In genomic region chr17:19313066-19313745, GRCh38 we compare ENCODE assay signal across 25 cellular contexts. TPM values are rescaled to one million over a fixed set of nuclear protein-coding genes. Genes with fewer than 3 reads are reported as not detected.
DNase-seq lines count a peak whose midpoint lies in the region; ATAC-seq and TF ChIP-seq lines count a peak whose summit lies in the region.
"Had no signal": no experiment of that assay in that cellular context is flagged by ENCODE, and none has a peak within 500 bp of the region (broad histone marks: within the 10 kb centered on the region; RNA-seq: fewer than 3 reads in every experiment).

No MANE protein-coding gene starts in this region.

- TF ChIP-seq EP300 in upper lobe of left lung (IDR thresholded peaks at IDR 0.05), result no peak

- H3K4me3 Mint-ChIP-seq in endothelial cell (ENCODE audit: unreplicated experiment), result peak overlapping the region; percentile 47
- H3K4me3 Mint-ChIP-seq in activated T-helper 1 cell treated with anti-CD3 and anti-CD28 coated beads, Interleukin-12 subunit alpha, Interleukin-12 subunit beta, Interleukin-2, Interleukin-4 antibody, amounts not matched to agents 30 ng/mL and 10 ng/mL and 1 ng/mL, durations not matched to agents 14 hours and 24 hours and 36 hours, result no peak overlapping the region
- H3K4me3 Mint-ChIP-seq: activated CD4-positive, alpha-beta memory T cell treated with anti-CD3 and anti-CD28 coated beads, Interleukin-2, amount 10 ng/mL, durations not matched to agents 7 days and 5 days; activated naive CD4-positive, alpha-beta T cell treated with anti-CD3 and anti-CD28 coated beads for 36 hours; CD4-positive, alpha-beta T cell; stimulated activated memory B cell treated with anti-CD40 and anti-IgM and Interleukin-4, amounts not matched to agents 10 μg/mL and 1 μg/mL and 100 μg/mL, for 72 hours had no signal

- H3K4me1 ChIP-seq in left ventricle myocardium inferior (peaks cover 77% of the 10 kb centered on the region), upper lobe of left lung (peaks cover 4 to 44% (median 27%) of the 10 kb centered on the region in 4 donors), A673 (ENCODE audit: insufficient read depth, low read length, poor library complexity, severe bottlenecking) (peaks cover 15% of the 10 kb centered on the region)

- H3K27ac ChIP-seq in left ventricle myocardium inferior (replicated peaks) (peak overlapping the region; percentile 78), upper lobe of left lung (peak overlapping the region; percentile 64 to 86 (median 72)), A673 (ENCODE audit: low read depth, low read length, poor library complexity, severe bottlenecking) (no peak overlapping the region)
- H3K27ac ChIP-seq: brain microvascular endothelial cell had no signal

- peaks cover 40% of the 10 kb centered on the region for H3K4me1 Mint-ChIP-seq in endothelial cell (ENCODE audit: unreplicated experiment)
- H3K4me1 Mint-ChIP-seq in activated T-helper 1 cell treated with anti-CD3 and anti-CD28 coated beads, Interleukin-12 subunit alpha, Interleukin-12 subunit beta, Interleukin-2, Interleukin-4 antibody, amounts not matched to agents 30 ng/mL and 10 ng/mL and 1 ng/mL, durations not matched to agents 14 hours and 24 hours and 36 hours (ENCODE audit: low read depth), result peaks cover 7% of the 10 kb centered on the region

- no peak for TF ChIP-seq CTCF in left ventricle myocardium inferior (IDR thresholded peaks at IDR 0.05; ENCODE audit: borderline replicate concordance)
- TF ChIP-seq CTCF in endothelial cell (IDR thresholded peaks at IDR 0.05; ENCODE audit: unreplicated experiment), result no peak
- TF ChIP-seq CTCF in upper lobe of left lung (IDR thresholded peaks at IDR 0.05), result no peak
- TF ChIP-seq CTCF in A673 (conservative IDR thresholded peaks at IDR 0.05; ENCODE audit: low read depth, low read length), result no peak

- no peaks in the 10 kb centered on the region for H3K9me3 ChIP-seq in left ventricle myocardium inferior (replicated peaks)
- no peaks in the 10 kb centered on the region for H3K9me3 ChIP-seq in upper lobe of left lung
- no peaks in the 10 kb centered on the region for H3K9me3 ChIP-seq in A673 (ENCODE audit: low read depth, low read length, poor library complexity, severe bottlenecking)
- H3K9me3 ChIP-seq: adrenal gland had no signal

- intact Hi-C loops in left ventricle myocardium inferior (cut with micrococcal nuclease), result no loop called here
- intact Hi-C loops in Right ventricle myocardium inferior (cut with DNase I), result no loop called here
- intact Hi-C loops in posterior vena cava (cut with DNase I), result loop anchor here in 1 of 2 donors (2.0 kb wide), 1 partner anchor 390 kb away; no protein-coding TSS in a partner anchor
- intact Hi-C loops in activated T-helper 1 cell treated with anti-CD3 and anti-CD28 coated beads, Interleukin-12 subunit alpha, Interleukin-12 subunit beta, Interleukin-2, Interleukin-4 antibody, amounts not matched to agents 30 ng/mL and 10 ng/mL and 1 ng/mL, durations not matched to agents 14 hours and 24 hours and 36 hours (cut with micrococcal nuclease), result no loop called here
- intact Hi-C loops in A673 (cut with micrococcal nuclease; ENCODE audit: unreplicated experiment), result no loop called here

- no TSS peak for BruUV-seq in A673 (replicated peaks; lab: Mats Ljungman, UMichigan)

- TF ChIP-seq POLR2A in upper lobe of left lung (IDR thresholded peaks at IDR 0.05), result no peak

- H3K27me3 Mint-ChIP-seq in endothelial cell (ENCODE audit: unreplicated experiment), result peaks cover 6% of the 10 kb centered on the region
- H3K27me3 Mint-ChIP-seq in activated T-helper 1 cell treated with anti-CD3 and anti-CD28 coated beads, Interleukin-12 subunit alpha, Interleukin-12 subunit beta, Interleukin-2, Interleukin-4 antibody, amounts not matched to agents 30 ng/mL and 10 ng/mL and 1 ng/mL, durations not matched to agents 14 hours and 24 hours and 36 hours (ENCODE audit: insufficient read depth), result peaks cover 18% of the 10 kb centered on the region
- H3K27me3 Mint-ChIP-seq: progenitor cell of endocrine pancreas; stimulated activated memory B cell treated with anti-CD40 and anti-IgM and Interleukin-4, amounts not matched to agents 10 μg/mL and 1 μg/mL and 100 μg/mL, for 72 hours had no signal

- H3K36me3 Mint-ChIP-seq in endothelial cell (ENCODE audit: low read depth, unreplicated experiment), result peaks cover 41% of the 10 kb centered on the region
- no peaks in the 10 kb centered on the region for H3K36me3 Mint-ChIP-seq in activated T-helper 1 cell treated with anti-CD3 and anti-CD28 coated beads, Interleukin-12 subunit alpha, Interleukin-12 subunit beta, Interleukin-2, Interleukin-4 antibody, amounts not matched to agents 30 ng/mL and 10 ng/mL and 1 ng/mL, durations not matched to agents 14 hours and 24 hours and 36 hours (ENCODE audit: low read depth)

- 94 to 95% methylated on average over 12 to 13 of the region's 13 CpGs for WGBS in upper lobe of left lung, 2 donors

- no peak for ATAC-seq in Right ventricle myocardium inferior
- ATAC-seq in upper lobe of left lung (ENCODE audit: low FRiP score in 2 of 2), result no peak
- ATAC-seq: stimulated activated memory B cell treated with anti-CD40 and anti-IgM and Interleukin-4, amounts not matched to agents 10 μg/mL and 1 μg/mL and 100 μg/mL, for 72 hours had no signal

- peaks cover 52% of the 10 kb centered on the region for H3K36me3 ChIP-seq in left ventricle myocardium inferior
- peaks cover 0 to 38% (median 10%) of the 10 kb centered on the region in 4 donors for H3K36me3 ChIP-seq in upper lobe of left lung
- peaks cover 11% of the 10 kb centered on the region for H3K36me3 ChIP-seq in A673 (ENCODE audit: insufficient read depth, low read length, poor library complexity, severe bottlenecking)

- H3K9me3 Mint-ChIP-seq in endothelial cell (ENCODE audit: unreplicated experiment), result no peaks in the 10 kb centered on the region
- no peaks in the 10 kb centered on the region for H3K9me3 Mint-ChIP-seq in activated T-helper 1 cell treated with anti-CD3 and anti-CD28 coated beads, Interleukin-12 subunit alpha, Interleukin-12 subunit beta, Interleukin-2, Interleukin-4 antibody, amounts not matched to agents 30 ng/mL and 10 ng/mL and 1 ng/mL, durations not matched to agents 14 hours and 24 hours and 36 hours
- H3K9me3 Mint-ChIP-seq: activated CD4-positive, alpha-beta memory T cell treated with anti-CD3 and anti-CD28 coated beads, Interleukin-2, amount 10 ng/mL, durations not matched to agents 7 days and 5 days; activated naive CD4-positive, alpha-beta T cell treated with anti-CD3 and anti-CD28 coated beads for 36 hours; CD4-positive, alpha-beta T cell; stimulated activated memory B cell treated with anti-CD40 and anti-IgM and Interleukin-4, amounts not matched to agents 10 μg/mL and 1 μg/mL and 100 μg/mL, for 72 hours had no signal

- POLR2A ChIA-PET in A673 (lab: Charles Lee; ENCODE audit: low non-redundant PET), result no interaction called here

- H3K27ac Mint-ChIP-seq in endothelial cell (ENCODE audit: unreplicated experiment), result no peak overlapping the region
- no peak overlapping the region for H3K27ac Mint-ChIP-seq in activated T-helper 1 cell treated with anti-CD3 and anti-CD28 coated beads, Interleukin-12 subunit alpha, Interleukin-12 subunit beta, Interleukin-2, Interleukin-4 antibody, amounts not matched to agents 30 ng/mL and 10 ng/mL and 1 ng/mL, durations not matched to agents 14 hours and 24 hours and 36 hours
- H3K27ac Mint-ChIP-seq: activated CD4-positive, alpha-beta memory T cell treated with anti-CD3 and anti-CD28 coated beads, Interleukin-2, amount 10 ng/mL, durations not matched to agents 7 days and 5 days; activated naive CD4-positive, alpha-beta T cell treated with anti-CD3 and anti-CD28 coated beads for 36 hours; CD4-positive, alpha-beta T cell; stimulated activated memory B cell treated with anti-CD40 and anti-IgM and Interleukin-4, amounts not matched to agents 10 μg/mL and 1 μg/mL and 100 μg/mL, for 72 hours had no signal

- H3K4me3 ChIP-seq in left ventricle myocardium inferior (no peak overlapping the region), upper lobe of left lung (no peak overlapping the region), A673 (ENCODE audit: low read depth, low read length, poor library complexity, severe bottlenecking) (no peak overlapping the region)
- H3K4me3 ChIP-seq: adrenal gland had no signal

- no peaks in the 10 kb centered on the region for H3K27me3 ChIP-seq in left ventricle myocardium inferior (ENCODE audit: low read depth)
- no peaks in the 10 kb centered on the region for H3K27me3 ChIP-seq in upper lobe of left lung
- H3K27me3 ChIP-seq in A673 (replicated peaks; ENCODE audit: insufficient read depth, low read depth, low read length, poor library complexity), result no peaks in the 10 kb centered on the region
- H3K27me3 ChIP-seq: adrenal gland, brain microvascular endothelial cell had no signal

- DNase-seq in left ventricle myocardium inferior (no peak), Right ventricle myocardium inferior (ENCODE audit: missing footprints) (no peak), endothelial cell (ENCODE audit: low spot score) (no peak), posterior vena cava (ENCODE audit: low spot score) (peak; percentile 26), upper lobe of left lung (no peak), A673 (ENCODE audit: low spot score) (no peak)
- DNase-seq in activated T-helper 1 cell treated with anti-CD3 and anti-CD28 coated beads, Interleukin-12 subunit alpha, Interleukin-12 subunit beta, Interleukin-2, Interleukin-4 antibody, amounts not matched to agents 30 ng/mL and 10 ng/mL and 1 ng/mL, durations not matched to agents 14 hours and 24 hours and 36 hours (ENCODE audit: low spot score), result no peak
- no peak for DNase-seq in central memory CD4-positive, alpha-beta T cell
- DNase-seq: activated CD4-positive, alpha-beta memory T cell treated with anti-CD3 and anti-CD28 coated beads, Interleukin-2, amount 10 ng/mL, durations not matched to agents 7 days and 5 days; activated CD8-positive, alpha-beta memory T cell treated with anti-CD3 and anti-CD28 coated beads, Interleukin-2, amount 50 U/mL, for 48 hours; activated naive CD4-positive, alpha-beta T cell treated with anti-CD3 and anti-CD28 coated beads for 36 hours; brain microvascular endothelial cell; CD4-positive, alpha-beta T cell; DND-41; effector CD8-positive, alpha-beta T cell; glutamatergic neuron; Kasumi-1; mesendoderm; NCI-H1417 treated with DMSO at 0.1 percent for 48 hours; NCI-H2081; NCI-H226; SIG-M5 had no signal

- CTCF ChIA-PET in A673 (lab: Charles Lee), result no interaction called here

RNA-seq across cellular contexts. Expression of gene B9D1, which starts 49.3 kb away (rescaled TPM):
- total RNA-seq in left ventricle myocardium inferior, result 8.8 TPM
- total RNA-seq in Right ventricle myocardium inferior, result 5.3 TPM
- total RNA-seq in endothelial cell (ENCODE audit: unreplicated experiment), result 6.2 TPM
- total RNA-seq in posterior vena cava, result 1 to 10 TPM; 7.7 to 9.8 TPM
- 10 to 100 TPM; 11.7 to 52.4 (median 17.5) TPM for total RNA-seq in upper lobe of left lung
- 4.3 and 5.6 TPM in 2 replicates for total RNA-seq in activated T-helper 1 cell treated with anti-CD3 and anti-CD28 coated beads, Interleukin-12 subunit alpha, Interleukin-12 subunit beta, Interleukin-2, Interleukin-4 antibody, amounts not matched to agents 30 ng/mL and 10 ng/mL and 1 ng/mL, durations not matched to agents 14 hours and 24 hours and 36 hours
- total RNA-seq in A673 (2021), result 37.0 and 45.2 TPM in 2 replicates
